ENCODE assay signal across 14 cellular contexts in genomic region chr15:39321977-39322376, GRCh38.
"Had no signal": no experiment of that assay in that cellular context is flagged by ENCODE, and none has a peak within 500 bp of the region (broad histone marks: within the 10 kb centered on the region; RNA-seq: fewer than 3 reads in every experiment).

No MANE protein-coding gene starts in this region.

- H3K27ac ChIP-seq: foreskin keratinocyte, psoas muscle, right lobe of liver, SJCRH30 had no signal

- H3K27me3 ChIP-seq: foreskin keratinocyte, right lobe of liver had no signal

- H3K36me3 ChIP-seq: right lobe of liver, SJCRH30 had no signal

- H3K9me3 Mint-ChIP-seq: activated CD4-positive, alpha-beta T cell treated with anti-CD3 and anti-CD28 coated beads, Interleukin-2, amount 10 ng/mL, durations not matched to agents 24 days and 14 days; natural killer cell treated with Interleukin-12 subunit alpha and Interleukin-12 subunit beta and Interleukin-15 and Interleukin-18, amount 100 ng/mL, for 72 hours had no signal

- H3K4me3 Mint-ChIP-seq: activated B cell treated with CpG ODN at 0.5 μM for 24 hours; activated CD4-positive, alpha-beta T cell treated with anti-CD3 and anti-CD28 coated beads, Interleukin-2, amount 10 ng/mL, durations not matched to agents 24 days and 14 days; activated T-helper 17 cell treated with anti-CD3 and anti-CD28 coated beads, Interleukin-2, amount 50 U/mL, for 72 hours; natural killer cell treated with Interleukin-12 subunit alpha and Interleukin-12 subunit beta and Interleukin-15 and Interleukin-18, amount 100 ng/mL, for 72 hours; T-helper 2 cell treated with Interferon-gamma antibody and Interleukin-4, amounts not matched to agents 5 μg/mL and 100 μg/mL, for 36 hours had no signal

- ATAC-seq: activated T-helper 17 cell treated with anti-CD3 and anti-CD28 coated beads, Interleukin-2, amount 50 U/mL, for 72 hours; foreskin keratinocyte; natural killer cell treated with Interleukin-12 subunit alpha and Interleukin-12 subunit beta and Interleukin-15 and Interleukin-18, amount 100 ng/mL, for 72 hours; psoas muscle; right lobe of liver; stimulated activated naive CD8-positive, alpha-beta T cell treated with anti-CD3 and anti-CD28 coated beads, Interleukin-15, Interleukin-2, amounts not matched to agents 100 U/mL and 50 U/mL, for 24 hours had no signal

- H3K4me1 Mint-ChIP-seq: activated B cell treated with CpG ODN at 0.5 μM for 24 hours; activated CD4-positive, alpha-beta T cell treated with anti-CD3 and anti-CD28 coated beads, Interleukin-2, amount 10 ng/mL, durations not matched to agents 24 days and 14 days; activated T-helper 17 cell treated with anti-CD3 and anti-CD28 coated beads, Interleukin-2, amount 50 U/mL, for 72 hours had no signal

- H3K4me1 ChIP-seq: psoas muscle, right lobe of liver, SJCRH30 had no signal

- H3K9me3 ChIP-seq: psoas muscle, right lobe of liver had no signal

- H3K4me3 ChIP-seq: psoas muscle, right lobe of liver, SJCRH30 had no signal

- H3K27me3 Mint-ChIP-seq: activated B cell treated with CpG ODN at 0.5 μM for 24 hours had no signal

- DNase-seq: activated B cell treated with CpG ODN at 0.5 μM for 24 hours; activated CD4-positive, alpha-beta T cell treated with anti-CD3 and anti-CD28 coated beads, Interleukin-2, amount 10 ng/mL, durations not matched to agents 24 days and 14 days; activated naive CD4-positive, alpha-beta T cell treated with Interleukin-2 at 50 U/mL for 16 hours; activated T-cell treated with anti-CD3 and anti-CD28 coated beads for 4 hours; foreskin keratinocyte; mesendoderm; psoas muscle; right lobe of liver; SJCRH30; stimulated activated naive CD8-positive, alpha-beta T cell treated with anti-CD3 and anti-CD28 coated beads, Interleukin-15, Interleukin-2, amounts not matched to agents 100 U/mL and 50 U/mL, for 24 hours; trophoblast cell had no signal

- H3K27ac Mint-ChIP-seq: activated B cell treated with CpG ODN at 0.5 μM for 24 hours; activated CD4-positive, alpha-beta T cell treated with anti-CD3 and anti-CD28 coated beads, Interleukin-2, amount 10 ng/mL, durations not matched to agents 24 days and 14 days; activated T-helper 17 cell treated with anti-CD3 and anti-CD28 coated beads, Interleukin-2, amount 50 U/mL, for 72 hours; natural killer cell treated with Interleukin-12 subunit alpha and Interleukin-12 subunit beta and Interleukin-15 and Interleukin-18, amount 100 ng/mL, for 72 hours; T-helper 2 cell treated with Interferon-gamma antibody and Interleukin-4, amounts not matched to agents 5 μg/mL and 100 μg/mL, for 36 hours had no signal
